ENCODE assay signal across 9 cellular contexts in genomic region chr4:121272526-121272925, GRCh38.
DNase-seq lines count a peak whose midpoint lies in the region; ATAC-seq and TF ChIP-seq lines count a peak whose summit lies in the region.
"Had no signal": no experiment of that assay in that cellular context is flagged by ENCODE, and none has a peak within 500 bp of the region (broad histone marks: within the 10 kb centered on the region; RNA-seq: fewer than 3 reads in every experiment).

No MANE protein-coding gene starts in this region.

- H3K27ac Mint-ChIP-seq in nephron progenitor cell: no peak overlapping the region

- ATAC-seq in GM21515 (IDR thresholded peaks at IDR 0.05; ENCODE audit: unreplicated experiment): peak; percentile 87
- ATAC-seq in HG03378 (IDR thresholded peaks at IDR 0.05; ENCODE audit: unreplicated experiment): peak; percentile 97
- ATAC-seq in Right ventricle myocardium superior (ENCODE audit: poor library complexity): no peak
- ATAC-seq: heart right ventricle had no signal

- intact Hi-C loops in Right ventricle myocardium superior (cut with DNase I): no loop called here

- no peak overlapping the region for H3K4me3 Mint-ChIP-seq in nephron progenitor cell

- no peaks in the 10 kb centered on the region for H3K9me3 Mint-ChIP-seq in nephron progenitor cell

- TF ChIP-seq CTCF in GM12865 (IDR thresholded peaks at IDR 0.05; ENCODE audit: insufficient read depth, low read depth, low read length, missing control alignments) (no peak), nephron progenitor cell (IDR thresholded peaks at IDR 0.05) (no peak)

- no peaks in the 10 kb centered on the region for H3K27me3 Mint-ChIP-seq in nephron progenitor cell (ENCODE audit: low read depth, poor library complexity)

- peak; percentile 69 for DNase-seq in GM12865 (ENCODE audit: low read depth)
- peak; percentile 54 for DNase-seq in dedifferentiated amniotic fluid mesenchymal stem cell (ENCODE audit: extremely low spot score)
- DNase-seq in iPS-NIHi11 (ENCODE audit: low spot score): no peak
- DNase-seq in Right ventricle myocardium superior: no peak
- DNase-seq in DMS153 (lab: John Stamatoyannopoulos, UW): no peak
- no peak for DNase-seq in nephron progenitor cell
- DNase-seq: heart right ventricle had no signal

- H3K4me3 ChIP-seq in GM12865 (ENCODE audit: low read depth, low read length): no peak overlapping the region
- H3K4me3 ChIP-seq: heart right ventricle had no signal

- no peaks in the 10 kb centered on the region for H3K4me1 Mint-ChIP-seq in nephron progenitor cell

- no peaks in the 10 kb centered on the region for H3K36me3 Mint-ChIP-seq in nephron progenitor cell (ENCODE audit: low read depth)

Comparison
In these comparisons a context has a peak if more than half of its experiments do, and no peak if none do; other contexts are left out.
1. DNase-seq: peak in GM12865 (single experiment) and dedifferentiated amniotic fluid mesenchymal stem cell (single experiment); none in iPS-NIHi11 (single experiment), Right ventricle myocardium superior (single experiment), DMS153 (single experiment) and nephron progenitor cell (single experiment).